Comparison of ENCODE assay signal across 1 cellular context in the genomic region with DNA sequence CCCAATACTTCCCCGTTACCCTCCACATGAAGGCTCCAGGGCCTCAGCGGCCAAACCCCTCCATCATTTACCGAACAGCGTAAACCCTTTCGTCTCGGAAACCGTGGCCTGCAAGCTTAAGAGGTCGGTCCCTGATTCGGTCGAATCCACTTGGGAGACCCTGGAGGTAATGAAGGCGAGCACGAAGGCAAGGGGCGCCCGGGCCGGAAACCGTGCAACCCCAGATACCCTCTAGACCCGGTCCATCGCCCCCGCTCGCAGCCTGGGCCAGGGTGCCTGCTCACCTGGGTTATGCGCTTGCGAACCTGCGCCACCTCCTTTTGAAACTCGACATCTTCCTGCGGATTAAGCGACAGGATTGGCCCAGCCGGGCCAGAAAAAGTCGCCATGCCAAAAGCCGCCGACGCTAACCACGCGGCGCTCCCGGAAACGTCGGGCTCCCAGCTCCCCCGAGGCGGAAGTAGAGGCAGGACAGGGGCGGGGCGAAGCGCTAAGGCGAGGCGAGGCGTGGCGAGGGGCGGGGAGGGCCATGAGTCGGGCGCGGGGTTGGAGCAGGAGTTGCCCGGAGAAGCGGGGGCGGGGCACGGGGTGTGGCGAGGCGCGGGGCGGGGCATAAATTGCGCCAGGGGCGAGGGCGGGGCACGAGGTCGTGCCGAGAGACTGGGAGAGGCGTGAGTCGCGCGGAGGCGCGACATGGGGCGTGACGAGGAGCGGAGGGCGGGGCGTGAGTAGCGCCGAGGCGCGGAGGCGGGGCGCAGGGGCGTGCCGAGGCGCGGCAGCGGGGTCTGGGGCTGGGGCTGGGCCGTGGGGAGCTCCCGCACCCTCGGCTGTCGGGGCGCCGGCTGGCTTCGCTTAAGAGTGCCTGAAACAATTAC.
A peak's percentile ranks its signal among the peaks of the same experiment; 100 is the strongest.
TF ChIP-seq lines count a peak whose summit lies in the region.

A gene (minus strand): TSS at position 414 of the 875 bp plus-strand sequence. CDS start 25 bp downstream, at position 389.

TF ChIP-seq in HepG2, 621 proteins besides CTCF, POLR2A, EP300 and RAD21 (continued from another document and continues in another):
- TF ChIP-seq RBAK (CRISPR knock-in tag; IDR thresholded peaks at IDR 0.05): no peak
- peak; percentile 93 for TF ChIP-seq ZNF225 (CRISPR knock-in tag; IDR thresholded peaks at IDR 0.05)
- peak; percentile 78; the same call in 1 of the 2 replicates for TF ChIP-seq ZFP37 (CRISPR knock-in tag; IDR thresholded peaks at IDR 0.05; ENCODE audit: borderline replicate concordance)
- TF ChIP-seq KDM2A (CRISPR knock-in tag; IDR thresholded peaks at IDR 0.05; ENCODE audit: borderline replicate concordance, low read depth): peak; percentile 90
- TF ChIP-seq ZNF607 (CRISPR knock-in tag; IDR thresholded peaks at IDR 0.05; ENCODE audit: borderline replicate concordance): peak; percentile 31; the same call in 1 of the 2 replicates
- TF ChIP-seq ZMAT3 (CRISPR knock-in tag; conservative IDR thresholded peaks at IDR 0.05): peak; percentile 79; the same call in 1 of the 2 replicates
- TF ChIP-seq PHF21A (CRISPR knock-in tag; IDR thresholded peaks at IDR 0.05): no peak
- no peak for TF ChIP-seq CCAR2 (optimal IDR thresholded peaks at IDR 0.05; ENCODE audit: low read depth, low read length)
- 0 out of 2 replicates have a peak, but pooled peaks have one; percentile 5 for TF ChIP-seq RARA (CRISPR knock-in tag; IDR thresholded peaks at IDR 0.05)
- no peak for TF ChIP-seq ZKSCAN8 (CRISPR knock-in tag; IDR thresholded peaks at IDR 0.05; ENCODE audit: borderline replicate concordance)
- TF ChIP-seq, protein P1, sequence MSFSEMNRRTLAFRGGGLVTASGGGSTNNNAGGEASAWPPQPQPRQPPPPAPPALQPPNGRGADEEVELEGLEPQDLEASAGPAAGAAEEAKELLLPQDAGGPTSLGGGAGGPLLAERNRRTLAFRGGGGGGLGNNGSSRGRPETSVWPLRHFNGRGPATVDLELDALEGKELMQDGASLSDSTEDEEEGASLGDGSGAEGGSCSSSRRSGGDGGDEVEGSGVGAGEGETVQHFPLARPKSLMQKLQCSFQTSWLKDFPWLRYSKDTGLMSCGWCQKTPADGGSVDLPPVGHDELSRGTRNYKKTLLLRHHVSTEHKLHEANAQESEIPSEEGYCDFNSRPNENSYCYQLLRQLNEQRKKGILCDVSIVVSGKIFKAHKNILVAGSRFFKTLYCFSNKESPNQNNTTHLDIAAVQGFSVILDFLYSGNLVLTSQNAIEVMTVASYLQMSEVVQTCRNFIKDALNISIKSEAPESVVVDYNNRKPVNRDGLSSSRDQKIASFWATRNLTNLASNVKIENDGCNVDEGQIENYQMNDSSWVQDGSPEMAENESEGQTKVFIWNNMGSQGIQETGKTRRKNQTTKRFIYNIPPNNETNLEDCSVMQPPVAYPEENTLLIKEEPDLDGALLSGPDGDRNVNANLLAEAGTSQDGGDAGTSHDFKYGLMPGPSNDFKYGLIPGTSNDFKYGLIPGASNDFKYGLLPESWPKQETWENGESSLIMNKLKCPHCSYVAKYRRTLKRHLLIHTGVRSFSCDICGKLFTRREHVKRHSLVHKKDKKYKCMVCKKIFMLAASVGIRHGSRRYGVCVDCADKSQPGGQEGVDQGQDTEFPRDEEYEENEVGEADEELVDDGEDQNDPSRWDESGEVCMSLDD (CRISPR knock-in tag; IDR thresholded peaks at IDR 0.05; ENCODE audit: borderline replicate concordance): peak; percentile 82; the same call in 1 of the 2 replicates
- peak; percentile 33; the same call in 1 of the 2 replicates for TF ChIP-seq HOXD1 (CRISPR knock-in tag; IDR thresholded peaks at IDR 0.05)
- TF ChIP-seq, protein P2, sequence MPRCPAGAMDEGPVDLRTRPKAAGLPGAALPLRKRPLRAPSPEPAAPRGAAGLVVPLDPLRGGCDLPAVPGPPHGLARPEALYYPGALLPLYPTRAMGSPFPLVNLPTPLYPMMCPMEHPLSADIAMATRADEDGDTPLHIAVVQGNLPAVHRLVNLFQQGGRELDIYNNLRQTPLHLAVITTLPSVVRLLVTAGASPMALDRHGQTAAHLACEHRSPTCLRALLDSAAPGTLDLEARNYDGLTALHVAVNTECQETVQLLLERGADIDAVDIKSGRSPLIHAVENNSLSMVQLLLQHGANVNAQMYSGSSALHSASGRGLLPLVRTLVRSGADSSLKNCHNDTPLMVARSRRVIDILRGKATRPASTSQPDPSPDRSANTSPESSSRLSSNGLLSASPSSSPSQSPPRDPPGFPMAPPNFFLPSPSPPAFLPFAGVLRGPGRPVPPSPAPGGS (CRISPR knock-in tag; IDR thresholded peaks at IDR 0.05): peak; percentile 75; the same call in 1 of the 2 replicates
- peak; percentile 91 for TF ChIP-seq HOXA3 (CRISPR knock-in tag; IDR thresholded peaks at IDR 0.05)
- TF ChIP-seq ZNF782 (CRISPR knock-in tag; IDR thresholded peaks at IDR 0.05; ENCODE audit: borderline replicate concordance): peak; percentile 74; the same call in 1 of the 2 replicates
- TF ChIP-seq FIP1L1 (IDR thresholded peaks at IDR 0.05; ENCODE audit: borderline replicate concordance, insufficient read depth, low read depth, low read length): 0 out of 2 replicates have a peak, but pooled peaks have one; percentile 21
- peak; percentile 67 for TF ChIP-seq NR2C2 (CRISPR knock-in tag; IDR thresholded peaks at IDR 0.05; ENCODE audit: borderline replicate concordance)
- TF ChIP-seq ZNF614 (CRISPR knock-in tag; IDR thresholded peaks at IDR 0.05; ENCODE audit: borderline replicate concordance): peak; percentile 46; the same call in 1 of the 2 replicates
- peak; percentile 75 for TF ChIP-seq ZNF263 (CRISPR knock-in tag; IDR thresholded peaks at IDR 0.05)
- 0 out of 2 replicates have a peak, but pooled peaks have one; percentile 71 for TF ChIP-seq ZNF772 (CRISPR knock-in tag; IDR thresholded peaks at IDR 0.05)
- no peak; the same call in 1 of the 2 replicates for TF ChIP-seq PAX8 (CRISPR knock-in tag; IDR thresholded peaks at IDR 0.05; ENCODE audit: borderline replicate concordance)
- TF ChIP-seq, protein P3, sequence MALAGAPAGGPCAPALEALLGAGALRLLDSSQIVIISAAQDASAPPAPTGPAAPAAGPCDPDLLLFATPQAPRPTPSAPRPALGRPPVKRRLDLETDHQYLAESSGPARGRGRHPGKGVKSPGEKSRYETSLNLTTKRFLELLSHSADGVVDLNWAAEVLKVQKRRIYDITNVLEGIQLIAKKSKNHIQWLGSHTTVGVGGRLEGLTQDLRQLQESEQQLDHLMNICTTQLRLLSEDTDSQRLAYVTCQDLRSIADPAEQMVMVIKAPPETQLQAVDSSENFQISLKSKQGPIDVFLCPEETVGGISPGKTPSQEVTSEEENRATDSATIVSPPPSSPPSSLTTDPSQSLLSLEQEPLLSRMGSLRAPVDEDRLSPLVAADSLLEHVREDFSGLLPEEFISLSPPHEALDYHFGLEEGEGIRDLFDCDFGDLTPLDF (CRISPR knock-in tag; IDR thresholded peaks at IDR 0.05): 0 out of 2 replicates have a peak, but pooled peaks have one; percentile 45
- TF ChIP-seq STAG1 (CRISPR knock-in tag; IDR thresholded peaks at IDR 0.05): peak; percentile 26
- TF ChIP-seq, protein P4, sequence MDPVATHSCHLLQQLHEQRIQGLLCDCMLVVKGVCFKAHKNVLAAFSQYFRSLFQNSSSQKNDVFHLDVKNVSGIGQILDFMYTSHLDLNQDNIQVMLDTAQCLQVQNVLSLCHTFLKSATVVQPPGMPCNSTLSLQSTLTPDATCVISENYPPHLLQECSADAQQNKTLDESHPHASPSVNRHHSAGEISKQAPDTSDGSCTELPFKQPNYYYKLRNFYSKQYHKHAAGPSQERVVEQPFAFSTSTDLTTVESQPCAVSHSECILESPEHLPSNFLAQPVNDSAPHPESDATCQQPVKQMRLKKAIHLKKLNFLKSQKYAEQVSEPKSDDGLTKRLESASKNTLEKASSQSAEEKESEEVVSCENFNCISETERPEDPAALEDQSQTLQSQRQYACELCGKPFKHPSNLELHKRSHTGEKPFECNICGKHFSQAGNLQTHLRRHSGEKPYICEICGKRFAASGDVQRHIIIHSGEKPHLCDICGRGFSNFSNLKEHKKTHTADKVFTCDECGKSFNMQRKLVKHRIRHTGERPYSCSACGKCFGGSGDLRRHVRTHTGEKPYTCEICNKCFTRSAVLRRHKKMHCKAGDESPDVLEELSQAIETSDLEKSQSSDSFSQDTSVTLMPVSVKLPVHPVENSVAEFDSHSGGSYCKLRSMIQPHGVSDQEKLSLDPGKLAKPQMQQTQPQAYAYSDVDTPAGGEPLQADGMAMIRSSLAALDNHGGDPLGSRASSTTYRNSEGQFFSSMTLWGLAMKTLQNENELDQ (CRISPR knock-in tag; IDR thresholded peaks at IDR 0.05; ENCODE audit: borderline replicate concordance): no peak
- no peak; the same call in 1 of the 2 replicates for TF ChIP-seq ZFP82 (CRISPR knock-in tag; IDR thresholded peaks at IDR 0.05; ENCODE audit: borderline replicate concordance)
- TF ChIP-seq ZFYVE20 (CRISPR knock-in tag; IDR thresholded peaks at IDR 0.05; ENCODE audit: borderline replicate concordance, low read depth): 0 out of 2 replicates have a peak, but pooled peaks have one; percentile 17
- TF ChIP-seq EEA1 (CRISPR knock-in tag; IDR thresholded peaks at IDR 0.05; ENCODE audit: borderline replicate concordance): 0 out of 2 replicates have a peak, but pooled peaks have one; percentile 40
- peak; percentile 93 for TF ChIP-seq ZSCAN20 (CRISPR knock-in tag; IDR thresholded peaks at IDR 0.05; ENCODE audit: borderline replicate concordance)
- TF ChIP-seq, protein P5, sequence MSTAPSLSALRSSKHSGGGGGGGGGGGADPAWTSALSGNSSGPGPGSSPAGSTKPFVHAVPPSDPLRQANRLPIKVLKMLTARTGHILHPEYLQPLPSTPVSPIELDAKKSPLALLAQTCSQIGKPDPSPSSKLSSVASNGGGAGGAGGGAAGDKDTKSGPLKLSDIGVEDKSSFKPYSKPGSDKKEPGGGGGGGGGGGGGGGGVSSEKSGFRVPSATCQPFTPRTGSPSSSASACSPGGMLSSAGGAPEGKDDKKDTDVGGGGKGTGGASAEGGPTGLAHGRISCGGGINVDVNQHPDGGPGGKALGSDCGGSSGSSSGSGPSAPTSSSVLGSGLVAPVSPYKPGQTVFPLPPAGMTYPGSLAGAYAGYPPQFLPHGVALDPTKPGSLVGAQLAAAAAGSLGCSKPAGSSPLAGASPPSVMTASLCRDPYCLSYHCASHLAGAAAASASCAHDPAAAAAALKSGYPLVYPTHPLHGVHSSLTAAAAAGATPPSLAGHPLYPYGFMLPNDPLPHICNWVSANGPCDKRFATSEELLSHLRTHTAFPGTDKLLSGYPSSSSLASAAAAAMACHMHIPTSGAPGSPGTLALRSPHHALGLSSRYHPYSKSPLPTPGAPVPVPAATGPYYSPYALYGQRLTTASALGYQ (CRISPR knock-in tag; IDR thresholded peaks at IDR 0.05): peak; percentile 89
- TF ChIP-seq ZFAT (CRISPR knock-in tag; conservative IDR thresholded peaks at IDR 0.05): peak; percentile 80
- no peak for TF ChIP-seq SOX6 (IDR thresholded peaks at IDR 0.05)
- peak; percentile 56 for TF ChIP-seq SOX6 (CRISPR knock-in tag; IDR thresholded peaks at IDR 0.05)
- TF ChIP-seq ZNF550 (CRISPR knock-in tag; IDR thresholded peaks at IDR 0.05; ENCODE audit: borderline replicate concordance): peak; percentile 28; the same call in 1 of the 2 replicates
- no peak for TF ChIP-seq PRMT3 (CRISPR knock-in tag; IDR thresholded peaks at IDR 0.05; ENCODE audit: borderline replicate concordance, low read depth)
- TF ChIP-seq ZNF557 (CRISPR knock-in tag; IDR thresholded peaks at IDR 0.05): peak; percentile 70; the same call in 1 of the 2 replicates
- no peak for TF ChIP-seq ZNF841 (CRISPR knock-in tag; IDR thresholded peaks at IDR 0.05; ENCODE audit: borderline replicate concordance)
- no peak for TF ChIP-seq HMG20A (CRISPR knock-in tag; IDR thresholded peaks at IDR 0.05; ENCODE audit: borderline replicate concordance)
- TF ChIP-seq, protein P6, sequence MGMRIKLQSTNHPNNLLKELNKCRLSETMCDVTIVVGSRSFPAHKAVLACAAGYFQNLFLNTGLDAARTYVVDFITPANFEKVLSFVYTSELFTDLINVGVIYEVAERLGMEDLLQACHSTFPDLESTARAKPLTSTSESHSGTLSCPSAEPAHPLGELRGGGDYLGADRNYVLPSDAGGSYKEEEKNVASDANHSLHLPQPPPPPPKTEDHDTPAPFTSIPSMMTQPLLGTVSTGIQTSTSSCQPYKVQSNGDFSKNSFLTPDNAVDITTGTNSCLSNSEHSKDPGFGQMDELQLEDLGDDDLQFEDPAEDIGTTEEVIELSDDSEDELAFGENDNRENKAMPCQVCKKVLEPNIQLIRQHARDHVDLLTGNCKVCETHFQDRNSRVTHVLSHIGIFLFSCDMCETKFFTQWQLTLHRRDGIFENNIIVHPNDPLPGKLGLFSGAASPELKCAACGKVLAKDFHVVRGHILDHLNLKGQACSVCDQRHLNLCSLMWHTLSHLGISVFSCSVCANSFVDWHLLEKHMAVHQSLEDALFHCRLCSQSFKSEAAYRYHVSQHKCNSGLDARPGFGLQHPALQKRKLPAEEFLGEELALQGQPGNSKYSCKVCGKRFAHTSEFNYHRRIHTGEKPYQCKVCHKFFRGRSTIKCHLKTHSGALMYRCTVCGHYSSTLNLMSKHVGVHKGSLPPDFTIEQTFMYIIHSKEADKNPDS (CRISPR knock-in tag; IDR thresholded peaks at IDR 0.05): 0 out of 2 replicates have a peak, but pooled peaks have one; percentile 19
- TF ChIP-seq MXI1 (IDR thresholded peaks at IDR 0.05; ENCODE audit: borderline replicate concordance, low read depth, low read length): peak; percentile 99
- TF ChIP-seq ELF3 (CRISPR knock-in tag; IDR thresholded peaks at IDR 0.05): peak; percentile 97
- 0 out of 2 replicates have a peak, but pooled peaks have one; percentile 44 for TF ChIP-seq ESRRA (CRISPR knock-in tag; IDR thresholded peaks at IDR 0.05; ENCODE audit: low read depth)
- TF ChIP-seq HHEX (CRISPR knock-in tag; IDR thresholded peaks at IDR 0.05): no peak
- no peak for TF ChIP-seq ZSCAN30 (CRISPR knock-in tag; IDR thresholded peaks at IDR 0.05)
- TF ChIP-seq, protein P7, sequence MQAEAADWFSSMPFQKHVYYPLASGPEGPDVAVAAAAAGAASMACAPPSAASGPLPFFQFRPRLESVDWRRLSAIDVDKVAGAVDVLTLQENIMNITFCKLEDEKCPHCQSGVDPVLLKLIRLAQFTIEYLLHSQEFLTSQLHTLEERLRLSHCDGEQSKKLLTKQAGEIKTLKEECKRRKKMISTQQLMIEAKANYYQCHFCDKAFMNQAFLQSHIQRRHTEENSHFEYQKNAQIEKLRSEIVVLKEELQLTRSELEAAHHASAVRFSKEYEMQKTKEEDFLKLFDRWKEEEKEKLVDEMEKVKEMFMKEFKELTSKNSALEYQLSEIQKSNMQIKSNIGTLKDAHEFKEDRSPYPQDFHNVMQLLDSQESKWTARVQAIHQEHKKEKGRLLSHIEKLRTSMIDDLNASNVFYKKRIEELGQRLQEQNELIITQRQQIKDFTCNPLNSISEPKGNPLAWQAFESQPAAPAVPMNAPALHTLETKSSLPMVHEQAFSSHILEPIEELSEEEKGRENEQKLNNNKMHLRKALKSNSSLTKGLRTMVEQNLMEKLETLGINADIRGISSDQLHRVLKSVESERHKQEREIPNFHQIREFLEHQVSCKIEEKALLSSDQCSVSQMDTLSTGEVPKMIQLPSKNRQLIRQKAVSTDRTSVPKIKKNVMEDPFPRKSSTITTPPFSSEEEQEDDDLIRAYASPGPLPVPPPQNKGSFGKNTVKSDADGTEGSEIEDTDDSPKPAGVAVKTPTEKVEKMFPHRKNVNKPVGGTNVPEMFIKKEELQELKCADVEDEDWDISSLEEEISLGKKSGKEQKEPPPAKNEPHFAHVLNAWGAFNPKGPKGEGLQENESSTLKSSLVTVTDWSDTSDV (CRISPR knock-in tag; IDR thresholded peaks at IDR 0.05): no peak
- TF ChIP-seq GATA4 (IDR thresholded peaks at IDR 0.05; ENCODE audit: borderline replicate concordance, low read depth): no peak
- TF ChIP-seq ZNF792 (CRISPR knock-in tag; IDR thresholded peaks at IDR 0.05): peak; percentile 84
